Comparison of ENCODE assay signal across 8 cellular contexts in genomic region chr16:74368002-74368979, GRCh38. TPM values are rescaled to one million over a fixed set of nuclear protein-coding genes. Genes with fewer than 3 reads are reported as not detected.
DNase-seq lines count a peak whose midpoint lies in the region; ATAC-seq and TF ChIP-seq lines count a peak whose summit lies in the region.
"Not testable (repeated sequence)": the region's sequence is repeated elsewhere in the genome, so short reads cannot be mapped to it uniquely, and the experiment has no call there.

No MANE protein-coding gene starts in this region.

- DNase-seq in NCI-H128 (lab: John Stamatoyannopoulos, UW; ENCODE audit: unreplicated experiment) = peak; percentile 27
- DNase-seq in SW 1271 (lab: John Stamatoyannopoulos, UW) = peak; percentile 70 to 75
- peak; percentile 99 for DNase-seq in adipocyte (ENCODE audit: low read depth)
- peak; percentile 97 for DNase-seq in cardiac septum (ENCODE audit: low spot score)
- peak; percentile 87 for DNase-seq in pons (ENCODE audit: low spot score)
- DNase-seq in transverse colon = peak; percentile 99

- in situ Hi-C loops in transverse colon (cut with MboI; ENCODE audit: low pct_ligation_motif_present in 1 of 4, low pct_unique_long_range_greater_than_20kb in 1 of 4, low sequenced_read_pairs in 3 of 4) = not testable (repeated sequence)

- peak; percentile 96 for ATAC-seq in HG02763 (IDR thresholded peaks at IDR 0.05; ENCODE audit: unreplicated experiment)

- 3 to 7% methylated on average over 11 to 41 of the region's 83 CpGs for WGBS in transverse colon (ENCODE audit: low coverage in 1 of 2), 2 donors

- H3K27me3 ChIP-seq in adipocyte (replicated peaks; ENCODE audit: control insufficient read depth, insufficient read depth, low read length); transverse colon: not testable (repeated sequence)

- peak overlapping the region; percentile 86 to 93 (median 90) for H3K27ac ChIP-seq in transverse colon

- TF ChIP-seq EP300 in transverse colon (IDR thresholded peaks at IDR 0.05; ENCODE audit: low read depth) = peak; percentile 62

- H3K4me1 ChIP-seq in adipocyte (ENCODE audit: control insufficient read depth, insufficient read depth, low read length) = not testable (repeated sequence)
- peaks cover 4 to 19% (median 9%) of the 10 kb centered on the region in 4 donors for H3K4me1 ChIP-seq in transverse colon

- H3K4me3 ChIP-seq in GM12875 (ENCODE audit: low read depth, low read length) (peak overlapping the region; percentile 74), adipocyte (ENCODE audit: low read length) (peak overlapping the region; percentile 93), transverse colon (peak overlapping the region; percentile 69 to 90 (median 81))

- H3K9ac ChIP-seq in adipocyte (ENCODE audit: low read length) = peak overlapping the region; percentile 94

- H3K9me3 ChIP-seq in adipocyte (ENCODE audit: control insufficient read depth, low read length); transverse colon: not testable (repeated sequence)

- not testable (repeated sequence) for H3K36me3 ChIP-seq in adipocyte (ENCODE audit: control insufficient read depth, insufficient read depth, low read length, severe bottlenecking); transverse colon

- TF ChIP-seq CTCF in GM12875 (IDR thresholded peaks at IDR 0.05; ENCODE audit: borderline replicate concordance, insufficient read depth, low read depth, low read length); transverse colon (IDR thresholded peaks at IDR 0.05): not testable (repeated sequence)

- peak; percentile 52 for TF ChIP-seq POLR2A in transverse colon (IDR thresholded peaks at IDR 0.05)

- intact Hi-C loops in cardiac septum (cut with DNase I) = loop anchor here (5.0 kb wide), 1 partner anchor 71 kb away; the partner anchor contains the start of gene PSMD7
- intact Hi-C loops in transverse colon (cut with DNase I; ENCODE audit: low total_unique reads) = not testable (repeated sequence)

RNA-seq across cellular contexts. Expression of gene NPIPB15, which starts 7.8 kb away (rescaled TPM):
- total RNA-seq in cardiac septum = not detected
- 10 to 100 TPM in 2 of 4 donors, 1 to 10 TPM in 1, not detected in 1; 7.2 to 85.2 (median 36.3) TPM for total RNA-seq in transverse colon

RNA-seq across cellular contexts. Expression of gene CLEC18B, which starts 53.0 kb away (rescaled TPM):
- total RNA-seq in cardiac septum (0.38 TPM), transverse colon (1 to 10 TPM in 1 of 4 donors, under 1 TPM in 1, not detected in 2; 0.32 to 1.4 TPM)

Comparison
In these comparisons a context has a peak if more than half of its experiments do, and no peak if none do; other contexts are left out.
1. Peak in every context shown above with its lines: DNase-seq, ATAC-seq, H3K4me3 ChIP-seq and H3K27ac ChIP-seq.
2. DNase-seq: peak in every context shown above with its lines; median percentile 99 in adipocyte; 99 in transverse colon; 97 in cardiac septum; 87 in pons; 72 in SW 1271; 27 in NCI-H128.